In genomic region chr17:80308672-80309517, GRCh38 we compare ENCODE assay signal across 15 cellular contexts. TPM values are rescaled to one million over a fixed set of nuclear protein-coding genes. Genes with fewer than 3 reads are reported as not detected.
DNase-seq lines count a peak whose midpoint lies in the region; ATAC-seq and TF ChIP-seq lines count a peak whose summit lies in the region.
"Had no signal": no experiment of that assay in that cellular context is flagged by ENCODE, and none has a peak within 500 bp of the region (broad histone marks: within the 10 kb centered on the region; RNA-seq: fewer than 3 reads in every experiment).

No MANE protein-coding gene starts in this region.

- H2BK12ac ChIP-seq in mesenchymal stem cell (ENCODE audit: low read length in 2 of 2) = no peak overlapping the region

- no peak overlapping the region for H3K18ac ChIP-seq in mesenchymal stem cell (ENCODE audit: low read depth in 1 of 2, low read length in 2 of 2)

- peaks cover 3% of the 10 kb centered on the region for H3K9me3 Mint-ChIP-seq in activated T-helper 1 cell treated with anti-CD3 and anti-CD28 coated beads, Interleukin-12 subunit alpha, Interleukin-12 subunit beta, Interleukin-2, Interleukin-4 antibody, amounts not matched to agents 30 ng/mL and 10 ng/mL and 1 ng/mL, durations not matched to agents 14 hours and 24 hours and 36 hours

- H2AK5ac ChIP-seq in mesenchymal stem cell (ENCODE audit: low read length, severe bottlenecking) = no peak overlapping the region

- no peak overlapping the region for H2BK5ac ChIP-seq in mesenchymal stem cell (ENCODE audit: low read depth, low read length, poor library complexity, severe bottlenecking)

- H3K27me3 ChIP-seq in right atrium auricular region = no peaks in the 10 kb centered on the region
- no peaks in the 10 kb centered on the region for H3K27me3 ChIP-seq in mesenchymal stem cell (ENCODE audit: control insufficient read depth in 1 of 2, insufficient read depth in 1 of 2, low read length in 2 of 2)
- no peaks in the 10 kb centered on the region for H3K27me3 ChIP-seq in esophagus muscularis mucosa
- H3K27me3 ChIP-seq: tibial artery had no signal

- no peak overlapping the region for H3K14ac ChIP-seq in mesenchymal stem cell (ENCODE audit: low read length in 2 of 2)

- no peak overlapping the region for H3K4ac ChIP-seq in mesenchymal stem cell (ENCODE audit: low read depth in 1 of 2, low read length in 2 of 2)

- no peak overlapping the region for H3K4me3 ChIP-seq in right atrium auricular region
- no peak overlapping the region for H3K4me3 ChIP-seq in mesenchymal stem cell (ENCODE audit: insufficient read depth in 1 of 2, low read depth in 1 of 2, low read length in 2 of 2)
- no peak overlapping the region for H3K4me3 ChIP-seq in esophagus muscularis mucosa
- H3K4me3 ChIP-seq: tibial artery had no signal

- TF ChIP-seq EP300 in esophagus muscularis mucosa (IDR thresholded peaks at IDR 0.05) = no peak

- H3K9me3 ChIP-seq in right atrium auricular region (peaks cover 0 to 8% of the 10 kb centered on the region in 2 donors), mesenchymal stem cell (ENCODE audit: control insufficient read depth, low read length) (peaks cover 2% of the 10 kb centered on the region), esophagus muscularis mucosa (peaks cover 0 to 5% (median 2%) of the 10 kb centered on the region in 4 donors)

- H3K27ac ChIP-seq in right atrium auricular region = no peak overlapping the region
- no peak overlapping the region for H3K27ac ChIP-seq in mesenchymal stem cell (ENCODE audit: low read length, poor library complexity, severe bottlenecking)
- no peak overlapping the region for H3K27ac ChIP-seq in esophagus muscularis mucosa (replicated peaks in 1 of 4)
- H3K27ac ChIP-seq: tibial artery had no signal

- no peak overlapping the region for H3K4me2 ChIP-seq in mesenchymal stem cell (ENCODE audit: low read length, poor library complexity, severe bottlenecking)

- no peak overlapping the region for H2AFZ ChIP-seq in mesenchymal stem cell (ENCODE audit: low read depth, low read length)

- no peak overlapping the region for H3K23ac ChIP-seq in mesenchymal stem cell (ENCODE audit: low read length in 2 of 2)

- TF ChIP-seq POLR2A in esophagus muscularis mucosa (IDR thresholded peaks at IDR 0.05; ENCODE audit: low read depth) = no peak

- 66% methylated on average over 16 of the region's 16 CpGs for WGBS in mesenchymal stem cell
- 87% methylated on average over 16 of the region's 16 CpGs for WGBS in esophagus muscularis mucosa

- H2BK120ac ChIP-seq in mesenchymal stem cell (ENCODE audit: low read depth, low read length) = no peak overlapping the region

- peak overlapping the region; percentile 87 for H3K27ac Mint-ChIP-seq in activated T-helper 1 cell treated with anti-CD3 and anti-CD28 coated beads, Interleukin-12 subunit alpha, Interleukin-12 subunit beta, Interleukin-2, Interleukin-4 antibody, amounts not matched to agents 30 ng/mL and 10 ng/mL and 1 ng/mL, durations not matched to agents 14 hours and 24 hours and 36 hours

- peaks cover 24% of the 10 kb centered on the region for H3K79me1 ChIP-seq in mesenchymal stem cell (replicated peaks; ENCODE audit: low read length, poor library complexity, severe bottlenecking)

- H3K36me3 Mint-ChIP-seq in activated T-helper 1 cell treated with anti-CD3 and anti-CD28 coated beads, Interleukin-12 subunit alpha, Interleukin-12 subunit beta, Interleukin-2, Interleukin-4 antibody, amounts not matched to agents 30 ng/mL and 10 ng/mL and 1 ng/mL, durations not matched to agents 14 hours and 24 hours and 36 hours (ENCODE audit: low read depth) = peaks cover 61% of the 10 kb centered on the region

- H3K9ac ChIP-seq in mesenchymal stem cell (ENCODE audit: low read length) = no peak overlapping the region

- no peak overlapping the region for H4K8ac ChIP-seq in mesenchymal stem cell (ENCODE audit: low read length)

- H2BK15ac ChIP-seq in mesenchymal stem cell (ENCODE audit: low read depth, poor library complexity, severe bottlenecking) = no peak overlapping the region

- H4K91ac ChIP-seq in mesenchymal stem cell (ENCODE audit: low read length) = no peak overlapping the region

- intact Hi-C loops in cardiac septum (cut with DNase I) = no loop called here
- intact Hi-C loops in activated T-helper 1 cell treated with anti-CD3 and anti-CD28 coated beads, Interleukin-12 subunit alpha, Interleukin-12 subunit beta, Interleukin-2, Interleukin-4 antibody, amounts not matched to agents 30 ng/mL and 10 ng/mL and 1 ng/mL, durations not matched to agents 14 hours and 24 hours and 36 hours (cut with micrococcal nuclease) = no loop called here
- intact Hi-C loops in esophagus muscularis mucosa (cut with DNase I) = no loop called here

- no peak for TF ChIP-seq CTCF in right atrium auricular region (IDR thresholded peaks at IDR 0.05)
- TF ChIP-seq CTCF in esophagus muscularis mucosa (IDR thresholded peaks at IDR 0.05) = no peak

- peaks cover 14% of the 10 kb centered on the region for H3K4me1 Mint-ChIP-seq in activated T-helper 1 cell treated with anti-CD3 and anti-CD28 coated beads, Interleukin-12 subunit alpha, Interleukin-12 subunit beta, Interleukin-2, Interleukin-4 antibody, amounts not matched to agents 30 ng/mL and 10 ng/mL and 1 ng/mL, durations not matched to agents 14 hours and 24 hours and 36 hours (ENCODE audit: low read depth)

- H3K27me3 Mint-ChIP-seq in activated T-helper 1 cell treated with anti-CD3 and anti-CD28 coated beads, Interleukin-12 subunit alpha, Interleukin-12 subunit beta, Interleukin-2, Interleukin-4 antibody, amounts not matched to agents 30 ng/mL and 10 ng/mL and 1 ng/mL, durations not matched to agents 14 hours and 24 hours and 36 hours (ENCODE audit: insufficient read depth) = no peaks in the 10 kb centered on the region

- DNase-seq in cardiac septum (ENCODE audit: low spot score) (peak; percentile 19), right atrium auricular region (ENCODE audit: low spot score) (no peak), mesenchymal stem cell (peak; percentile 23), esophagus muscularis mucosa (ENCODE audit: extremely low spot score) (no peak)
- no peak for DNase-seq in activated T-helper 1 cell treated with anti-CD3 and anti-CD28 coated beads, Interleukin-12 subunit alpha, Interleukin-12 subunit beta, Interleukin-2, Interleukin-4 antibody, amounts not matched to agents 30 ng/mL and 10 ng/mL and 1 ng/mL, durations not matched to agents 14 hours and 24 hours and 36 hours (ENCODE audit: low spot score)
- DNase-seq: activated CD8-positive, alpha-beta memory T cell treated with anti-CD3 and anti-CD28 coated beads, Interleukin-2, amount 50 U/mL, for 4 hours; GF-D8; Karpas-422; NCI-H1436; nephron progenitor cell; stimulated activated CD4-positive, alpha-beta T cell treated with anti-CD3 and anti-CD28 coated beads, Interleukin-2, amount 100 ng/mL, for 24 hours had no signal

- ATAC-seq in GM21717 (IDR thresholded peaks at IDR 0.05; ENCODE audit: unreplicated experiment) = no peak
- ATAC-seq in HG03460 (IDR thresholded peaks at IDR 0.05; ENCODE audit: unreplicated experiment) = no peak
- ATAC-seq in GM21367 (IDR thresholded peaks at IDR 0.05; ENCODE audit: unreplicated experiment) = no peak

- peaks cover 82% of the 10 kb centered on the region for H3K36me3 ChIP-seq in right atrium auricular region
- peaks cover 77 to 84% of the 10 kb centered on the region in 2 experiments for H3K36me3 ChIP-seq in mesenchymal stem cell (ENCODE audit: control insufficient read depth in 1 of 2, insufficient read depth in 2 of 2, low read depth in 1 of 2, low read length in 2 of 2)
- H3K36me3 ChIP-seq in esophagus muscularis mucosa = peaks cover 82 to 96% (median 95%) of the 10 kb centered on the region in 4 donors

- H3K4me3 Mint-ChIP-seq in activated T-helper 1 cell treated with anti-CD3 and anti-CD28 coated beads, Interleukin-12 subunit alpha, Interleukin-12 subunit beta, Interleukin-2, Interleukin-4 antibody, amounts not matched to agents 30 ng/mL and 10 ng/mL and 1 ng/mL, durations not matched to agents 14 hours and 24 hours and 36 hours = no peak overlapping the region
- H3K4me3 Mint-ChIP-seq: nephron progenitor cell had no signal

- no peaks in the 10 kb centered on the region for H3K4me1 ChIP-seq in right atrium auricular region
- peaks cover 2% of the 10 kb centered on the region for H3K4me1 ChIP-seq in mesenchymal stem cell (ENCODE audit: control insufficient read depth, insufficient read depth, low read depth, low read length)
- no peaks in the 10 kb centered on the region for H3K4me1 ChIP-seq in esophagus muscularis mucosa
- H3K4me1 ChIP-seq: tibial artery had no signal

RNA-seq across cellular contexts. Expression of gene RNF213, which starts 48.2 kb away (rescaled TPM):
- 46.4 TPM for total RNA-seq in cardiac septum
- 10 to 100 TPM; 27.3 to 36.8 TPM for total RNA-seq in right atrium auricular region
- total RNA-seq in activated T-helper 1 cell treated with anti-CD3 and anti-CD28 coated beads, Interleukin-12 subunit alpha, Interleukin-12 subunit beta, Interleukin-2, Interleukin-4 antibody, amounts not matched to agents 30 ng/mL and 10 ng/mL and 1 ng/mL, durations not matched to agents 14 hours and 24 hours and 36 hours = 282 and 290 TPM in 2 replicates
- polyA plus RNA-seq in mesenchymal stem cell (2013, experiment 1 of 2) = 21.7 TPM
- 18.9 TPM for polyA plus RNA-seq in mesenchymal stem cell (2013, experiment 2 of 2)
- total RNA-seq in esophagus muscularis mucosa = 10 to 100 TPM; 55.8 to 85.7 (median 75.9) TPM

Comparison
In these comparisons a context has a peak if more than half of its experiments do, and no peak if none do; other contexts are left out.
1. DNase-seq: peak in cardiac septum (single experiment) and mesenchymal stem cell (single experiment); none in right atrium auricular region (single experiment), activated T-helper 1 cell treated with anti-CD3 and anti-CD28 coated beads, Interleukin-12 subunit alpha, Interleukin-12 subunit beta, Interleukin-2, Interleukin-4 antibody, amounts not matched to agents 30 ng/mL and 10 ng/mL and 1 ng/mL, durations not matched to agents 14 hours and 24 hours and 36 hours (single experiment) and esophagus muscularis mucosa (single experiment).